Comparison of ENCODE assay signal across 17 cellular contexts in genomic region chr1:228740543-228740942, GRCh38.
"Had no signal": no experiment of that assay in that cellular context is flagged by ENCODE, and none has a peak within 500 bp of the region (broad histone marks: within the 10 kb centered on the region; RNA-seq: fewer than 3 reads in every experiment).

No MANE protein-coding gene starts in this region.

- H3K27me3 Mint-ChIP-seq: activated CD4-positive, alpha-beta memory T cell treated with anti-CD3 and anti-CD28 coated beads for 36 hours; activated naive CD8-positive, alpha-beta T cell treated with anti-CD3 and anti-CD28 coated beads, Interleukin-2, amount 10 ng/mL, durations not matched to agents 7 days and 5 days; effector memory CD8-positive, alpha-beta T cell had no signal

- ATAC-seq: activated T-cell treated with anti-CD3 and anti-CD28 coated beads, Interleukin-2, amount 50 U/mL, for 72 hours; effector memory CD8-positive, alpha-beta T cell; SK-N-SH treated with all-trans-retinoic acid at 6 μM for 48 hours; stimulated activated effector memory CD8-positive, alpha-beta T cell treated with anti-CD3 and anti-CD28 coated beads, Interleukin-12 subunit alpha, Interleukin-12 subunit beta, amount 100 ng/mL, for 72 hours had no signal

- H3K27ac ChIP-seq: parathyroid adenoma had no signal

- H3K27ac Mint-ChIP-seq: activated CD4-positive, alpha-beta memory T cell treated with anti-CD3 and anti-CD28 coated beads for 36 hours; activated naive CD8-positive, alpha-beta T cell treated with anti-CD3 and anti-CD28 coated beads, Interleukin-2, amount 10 ng/mL, durations not matched to agents 7 days and 5 days; activated T-cell treated with anti-CD3 and anti-CD28 coated beads, Interleukin-2, amount 50 U/mL, for 72 hours; stimulated activated effector memory CD8-positive, alpha-beta T cell treated with anti-CD3 and anti-CD28 coated beads, Interleukin-12 subunit alpha, Interleukin-12 subunit beta, amount 100 ng/mL, for 72 hours; T-helper 1 cell treated with Interleukin-12 subunit alpha and Interleukin-12 subunit beta and Interleukin-4 antibody, amounts not matched to agents 30 μg/mL and 1 μg/mL, for 36 hours had no signal

- H3K4me3 ChIP-seq: skin epidermis had no signal

- DNase-seq: activated CD4-positive, alpha-beta memory T cell treated with anti-CD3 and anti-CD28 coated beads for 36 hours; activated CD4-positive, alpha-beta T cell treated with anti-CD3 and anti-CD28 coated beads for 1 hour; activated gamma-delta T cell treated with Interleukin-2 at 50 U/mL for 16 hours; activated naive CD8-positive, alpha-beta T cell treated with anti-CD3 and anti-CD28 coated beads, Interleukin-2, amount 10 ng/mL, durations not matched to agents 7 days and 5 days; activated T-cell treated with anti-CD3 and anti-CD28 coated beads, Interleukin-2, amount 50 U/mL, for 72 hours; anterior cingulate cortex; cortex of kidney; effector memory CD8-positive, alpha-beta T cell; left cardiac atrium; mesenchymal stem cell; retina; SHP77 had no signal

- H3K4me3 Mint-ChIP-seq: activated CD4-positive, alpha-beta memory T cell treated with anti-CD3 and anti-CD28 coated beads for 36 hours; activated naive CD8-positive, alpha-beta T cell treated with anti-CD3 and anti-CD28 coated beads, Interleukin-2, amount 10 ng/mL, durations not matched to agents 7 days and 5 days; activated T-cell treated with anti-CD3 and anti-CD28 coated beads, Interleukin-2, amount 50 U/mL, for 72 hours; effector memory CD8-positive, alpha-beta T cell; stimulated activated effector memory CD8-positive, alpha-beta T cell treated with anti-CD3 and anti-CD28 coated beads, Interleukin-12 subunit alpha, Interleukin-12 subunit beta, amount 100 ng/mL, for 72 hours; T-helper 1 cell treated with Interleukin-12 subunit alpha and Interleukin-12 subunit beta and Interleukin-4 antibody, amounts not matched to agents 30 μg/mL and 1 μg/mL, for 36 hours had no signal

- H3K36me3 Mint-ChIP-seq: stimulated activated effector memory CD8-positive, alpha-beta T cell treated with anti-CD3 and anti-CD28 coated beads, Interleukin-12 subunit alpha, Interleukin-12 subunit beta, amount 100 ng/mL, for 72 hours had no signal

- H3K9me3 Mint-ChIP-seq: activated CD4-positive, alpha-beta memory T cell treated with anti-CD3 and anti-CD28 coated beads for 36 hours; activated naive CD8-positive, alpha-beta T cell treated with anti-CD3 and anti-CD28 coated beads, Interleukin-2, amount 10 ng/mL, durations not matched to agents 7 days and 5 days; activated T-cell treated with anti-CD3 and anti-CD28 coated beads, Interleukin-2, amount 50 U/mL, for 72 hours; effector memory CD8-positive, alpha-beta T cell; stimulated activated effector memory CD8-positive, alpha-beta T cell treated with anti-CD3 and anti-CD28 coated beads, Interleukin-12 subunit alpha, Interleukin-12 subunit beta, amount 100 ng/mL, for 72 hours; T-helper 1 cell treated with Interleukin-12 subunit alpha and Interleukin-12 subunit beta and Interleukin-4 antibody, amounts not matched to agents 30 μg/mL and 1 μg/mL, for 36 hours had no signal
